ENCODE assay signal across 1 cellular context in genomic region chr17:64662774-64663367, GRCh38.
A peak's percentile ranks its signal among the peaks of the same experiment; 100 is the strongest.
TF ChIP-seq lines count a peak whose summit lies in the region.

No MANE protein-coding gene starts in this region.

TF ChIP-seq in HepG2, 621 proteins besides CTCF, POLR2A, EP300 and RAD21 (continued from another document and continues in another):
- TF ChIP-seq, protein P1, sequence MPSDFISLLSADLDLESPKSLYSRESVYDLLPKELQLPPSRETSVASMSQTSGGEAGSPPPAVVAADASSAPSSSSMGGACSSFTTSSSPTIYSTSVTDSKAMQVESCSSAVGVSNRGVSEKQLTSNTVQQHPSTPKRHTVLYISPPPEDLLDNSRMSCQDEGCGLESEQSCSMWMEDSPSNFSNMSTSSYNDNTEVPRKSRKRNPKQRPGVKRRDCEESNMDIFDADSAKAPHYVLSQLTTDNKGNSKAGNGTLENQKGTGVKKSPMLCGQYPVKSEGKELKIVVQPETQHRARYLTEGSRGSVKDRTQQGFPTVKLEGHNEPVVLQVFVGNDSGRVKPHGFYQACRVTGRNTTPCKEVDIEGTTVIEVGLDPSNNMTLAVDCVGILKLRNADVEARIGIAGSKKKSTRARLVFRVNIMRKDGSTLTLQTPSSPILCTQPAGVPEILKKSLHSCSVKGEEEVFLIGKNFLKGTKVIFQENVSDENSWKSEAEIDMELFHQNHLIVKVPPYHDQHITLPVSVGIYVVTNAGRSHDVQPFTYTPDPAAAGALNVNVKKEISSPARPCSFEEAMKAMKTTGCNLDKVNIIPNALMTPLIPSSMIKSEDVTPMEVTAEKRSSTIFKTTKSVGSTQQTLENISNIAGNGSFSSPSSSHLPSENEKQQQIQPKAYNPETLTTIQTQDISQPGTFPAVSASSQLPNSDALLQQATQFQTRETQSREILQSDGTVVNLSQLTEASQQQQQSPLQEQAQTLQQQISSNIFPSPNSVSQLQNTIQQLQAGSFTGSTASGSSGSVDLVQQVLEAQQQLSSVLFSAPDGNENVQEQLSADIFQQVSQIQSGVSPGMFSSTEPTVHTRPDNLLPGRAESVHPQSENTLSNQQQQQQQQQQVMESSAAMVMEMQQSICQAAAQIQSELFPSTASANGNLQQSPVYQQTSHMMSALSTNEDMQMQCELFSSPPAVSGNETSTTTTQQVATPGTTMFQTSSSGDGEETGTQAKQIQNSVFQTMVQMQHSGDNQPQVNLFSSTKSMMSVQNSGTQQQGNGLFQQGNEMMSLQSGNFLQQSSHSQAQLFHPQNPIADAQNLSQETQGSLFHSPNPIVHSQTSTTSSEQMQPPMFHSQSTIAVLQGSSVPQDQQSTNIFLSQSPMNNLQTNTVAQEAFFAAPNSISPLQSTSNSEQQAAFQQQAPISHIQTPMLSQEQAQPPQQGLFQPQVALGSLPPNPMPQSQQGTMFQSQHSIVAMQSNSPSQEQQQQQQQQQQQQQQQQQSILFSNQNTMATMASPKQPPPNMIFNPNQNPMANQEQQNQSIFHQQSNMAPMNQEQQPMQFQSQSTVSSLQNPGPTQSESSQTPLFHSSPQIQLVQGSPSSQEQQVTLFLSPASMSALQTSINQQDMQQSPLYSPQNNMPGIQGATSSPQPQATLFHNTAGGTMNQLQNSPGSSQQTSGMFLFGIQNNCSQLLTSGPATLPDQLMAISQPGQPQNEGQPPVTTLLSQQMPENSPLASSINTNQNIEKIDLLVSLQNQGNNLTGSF (CRISPR knock-in tag; IDR thresholded peaks at IDR 0.05) = 0 out of 2 replicates have a peak, but pooled peaks have one; percentile 3
- TF ChIP-seq ZNF350 (CRISPR knock-in tag; IDR thresholded peaks at IDR 0.05; ENCODE audit: borderline replicate concordance, low read depth) = 0 out of 2 replicates have a peak, but pooled peaks have one; percentile 25
- TF ChIP-seq ZNF501 (CRISPR knock-in tag; IDR thresholded peaks at IDR 0.05) = no peak
- TF ChIP-seq FOSL2 (CRISPR knock-in tag; IDR thresholded peaks at IDR 0.05) = no peak
- no peak for TF ChIP-seq ZNF780A (CRISPR knock-in tag; IDR thresholded peaks at IDR 0.05)
- TF ChIP-seq NR0B2 (CRISPR knock-in tag; IDR thresholded peaks at IDR 0.05) = 0 out of 2 replicates have a peak, but pooled peaks have one; percentile 10
- peak; percentile 49; the same call in 1 of the 2 replicates for TF ChIP-seq THAP9 (CRISPR knock-in tag; IDR thresholded peaks at IDR 0.05; ENCODE audit: borderline replicate concordance)
- TF ChIP-seq SP1 (IDR thresholded peaks at IDR 0.05) = no peak
- no peak for TF ChIP-seq SP1 (CRISPR knock-in tag; IDR thresholded peaks at IDR 0.05)
- TF ChIP-seq ZNF710 (CRISPR knock-in tag; IDR thresholded peaks at IDR 0.05; ENCODE audit: borderline replicate concordance) = peak; percentile 13; the same call in 1 of the 2 replicates
- no peak for TF ChIP-seq KLF12 (CRISPR knock-in tag; IDR thresholded peaks at IDR 0.05; ENCODE audit: borderline replicate concordance)
- TF ChIP-seq, protein P2, sequence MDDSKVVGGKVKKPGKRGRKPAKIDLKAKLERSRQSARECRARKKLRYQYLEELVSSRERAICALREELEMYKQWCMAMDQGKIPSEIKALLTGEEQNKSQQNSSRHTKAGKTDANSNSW (CRISPR knock-in tag; IDR thresholded peaks at IDR 0.05; ENCODE audit: borderline replicate concordance) = no peak
- 0 out of 2 replicates have a peak, but pooled peaks have one; percentile 17 for TF ChIP-seq MYNN (CRISPR knock-in tag; IDR thresholded peaks at IDR 0.05; ENCODE audit: low read depth)
- TF ChIP-seq, protein P3, sequence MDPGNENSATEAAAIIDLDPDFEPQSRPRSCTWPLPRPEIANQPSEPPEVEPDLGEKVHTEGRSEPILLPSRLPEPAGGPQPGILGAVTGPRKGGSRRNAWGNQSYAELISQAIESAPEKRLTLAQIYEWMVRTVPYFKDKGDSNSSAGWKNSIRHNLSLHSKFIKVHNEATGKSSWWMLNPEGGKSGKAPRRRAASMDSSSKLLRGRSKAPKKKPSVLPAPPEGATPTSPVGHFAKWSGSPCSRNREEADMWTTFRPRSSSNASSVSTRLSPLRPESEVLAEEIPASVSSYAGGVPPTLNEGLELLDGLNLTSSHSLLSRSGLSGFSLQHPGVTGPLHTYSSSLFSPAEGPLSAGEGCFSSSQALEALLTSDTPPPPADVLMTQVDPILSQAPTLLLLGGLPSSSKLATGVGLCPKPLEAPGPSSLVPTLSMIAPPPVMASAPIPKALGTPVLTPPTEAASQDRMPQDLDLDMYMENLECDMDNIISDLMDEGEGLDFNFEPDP (CRISPR knock-in tag; conservative IDR thresholded peaks at IDR 0.05) = no peak
- TF ChIP-seq SOX5 (CRISPR knock-in tag; IDR thresholded peaks at IDR 0.05; ENCODE audit: borderline replicate concordance) = no peak
- TF ChIP-seq MXD4 (CRISPR knock-in tag; IDR thresholded peaks at IDR 0.05) = no peak
- no peak for TF ChIP-seq ZNF337 (CRISPR knock-in tag; IDR thresholded peaks at IDR 0.05; ENCODE audit: borderline replicate concordance, low read depth)
- no peak for TF ChIP-seq TCF7 (IDR thresholded peaks at IDR 0.05; ENCODE audit: low read depth)
- peak; percentile 18; the same call in 1 of the 2 replicates for TF ChIP-seq ZNF430 (CRISPR knock-in tag; IDR thresholded peaks at IDR 0.05)
- TF ChIP-seq ZHX1 (CRISPR knock-in tag; IDR thresholded peaks at IDR 0.05; ENCODE audit: low read depth) = no peak
- TF ChIP-seq RAD51 (IDR thresholded peaks at IDR 0.05; ENCODE audit: borderline replicate concordance) = no peak
- no peak for TF ChIP-seq HNF1B (CRISPR knock-in tag; IDR thresholded peaks at IDR 0.05)
- no peak for TF ChIP-seq HNRNPK (IDR thresholded peaks at IDR 0.05; ENCODE audit: low read depth, low read length, poor library complexity, severe bottlenecking)
- TF ChIP-seq KDM4B (CRISPR knock-in tag; IDR thresholded peaks at IDR 0.05) = no peak
- TF ChIP-seq PITX1 (CRISPR knock-in tag; IDR thresholded peaks at IDR 0.05) = 0 out of 2 replicates have a peak, but pooled peaks have one; percentile 9
- TF ChIP-seq ZNF564 (CRISPR knock-in tag; IDR thresholded peaks at IDR 0.05) = peak; percentile 62; the same call in 1 of the 2 replicates
- no peak for TF ChIP-seq NKX3-1 (CRISPR knock-in tag; IDR thresholded peaks at IDR 0.05)
- TF ChIP-seq ZNF230 (CRISPR knock-in tag; IDR thresholded peaks at IDR 0.05) = no peak
- no peak for TF ChIP-seq SMC3 (IDR thresholded peaks at IDR 0.05; ENCODE audit: low read length)
- no peak for TF ChIP-seq MXD3 (CRISPR knock-in tag; IDR thresholded peaks at IDR 0.05)
- no peak for TF ChIP-seq FOXO1 (CRISPR knock-in tag; IDR thresholded peaks at IDR 0.05)
- TF ChIP-seq, protein P4, sequence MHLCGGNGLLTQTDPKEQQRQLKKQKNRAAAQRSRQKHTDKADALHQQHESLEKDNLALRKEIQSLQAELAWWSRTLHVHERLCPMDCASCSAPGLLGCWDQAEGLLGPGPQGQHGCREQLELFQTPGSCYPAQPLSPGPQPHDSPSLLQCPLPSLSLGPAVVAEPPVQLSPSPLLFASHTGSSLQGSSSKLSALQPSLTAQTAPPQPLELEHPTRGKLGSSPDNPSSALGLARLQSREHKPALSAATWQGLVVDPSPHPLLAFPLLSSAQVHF (CRISPR knock-in tag; IDR thresholded peaks at IDR 0.05) = no peak
- TF ChIP-seq ZNF770 (CRISPR knock-in tag; IDR thresholded peaks at IDR 0.05) = 0 out of 2 replicates have a peak, but pooled peaks have one; percentile 3
- peak; percentile 90; the same call in 1 of the 2 replicates for TF ChIP-seq SIX1 (CRISPR knock-in tag; IDR thresholded peaks at IDR 0.05; ENCODE audit: borderline replicate concordance)
- 0 out of 2 replicates have a peak, but pooled peaks have one; percentile 45 for TF ChIP-seq MYPOP (CRISPR knock-in tag; IDR thresholded peaks at IDR 0.05)
- no peak for TF ChIP-seq DDIT3 (CRISPR knock-in tag; IDR thresholded peaks at IDR 0.05)
